In the genomic region with DNA sequence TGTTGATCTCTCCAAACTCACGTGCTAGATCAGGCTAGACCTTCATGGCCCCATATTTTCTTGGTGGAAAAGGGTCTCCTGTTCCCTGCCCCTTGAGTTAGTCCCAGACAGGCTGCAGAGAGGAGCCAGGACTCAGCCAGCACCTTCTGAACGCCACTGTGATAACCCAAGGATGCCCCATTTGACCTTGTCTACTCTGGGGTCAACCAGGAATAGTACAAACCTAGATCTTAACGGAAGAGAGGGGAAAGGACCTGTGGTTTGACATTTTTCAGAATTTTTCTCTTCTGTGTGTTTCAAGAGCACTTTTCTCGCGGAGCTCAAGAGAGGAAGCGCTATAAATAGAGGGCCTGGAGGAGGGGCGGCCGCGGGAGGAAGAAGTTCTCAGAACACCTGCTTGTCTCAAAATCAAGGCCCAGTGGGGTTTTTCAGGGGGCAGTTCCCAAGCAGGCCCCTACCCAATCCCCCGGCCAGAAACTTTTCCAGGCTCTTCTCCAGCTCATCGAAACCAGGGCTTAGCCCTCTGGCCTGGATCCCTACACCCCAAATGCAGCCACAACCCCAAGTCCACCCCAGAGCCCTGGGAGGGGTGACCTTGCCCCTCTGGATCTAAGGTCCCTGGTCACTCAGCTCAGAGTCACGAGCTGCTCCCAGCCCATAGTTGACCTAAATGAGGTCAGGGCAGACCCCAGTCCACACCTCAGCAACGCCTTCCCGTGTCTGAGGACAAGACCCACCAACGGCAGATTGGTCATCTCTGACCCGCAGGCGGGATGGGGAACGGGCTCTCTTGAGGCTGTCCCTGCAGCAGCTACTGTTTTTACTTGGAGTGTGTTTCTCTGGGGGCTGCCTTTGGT, we compare ENCODE assay signal across 8 cellular contexts.
DNase-seq lines count a peak whose midpoint lies in the region; ATAC-seq and TF ChIP-seq lines count a peak whose summit lies in the region.

No MANE protein-coding gene starts in this region.

- no peaks in the 10 kb centered on the region for H3K36me3 ChIP-seq in SJCRH30

- H3K9me3 ChIP-seq in SJCRH30 (replicated peaks): no peaks in the 10 kb centered on the region

- ATAC-seq in GM21576 (IDR thresholded peaks at IDR 0.05; ENCODE audit: unreplicated experiment): peak; percentile 71

- H3K4me1 Mint-ChIP-seq in progenitor cell of endocrine pancreas (ENCODE audit: low read depth): no peaks in the 10 kb centered on the region

- H3K9me3 Mint-ChIP-seq in progenitor cell of endocrine pancreas (ENCODE audit: low read depth): no peaks in the 10 kb centered on the region

- no peak overlapping the region for H3K27ac ChIP-seq in SJCRH30

- H3K27me3 Mint-ChIP-seq in progenitor cell of endocrine pancreas: peaks cover 18% of the 10 kb centered on the region

- no peak for TF ChIP-seq CTCF in GM13977 (IDR thresholded peaks at IDR 0.05; ENCODE audit: extremely low read depth, insufficient read depth, missing control alignments)
- TF ChIP-seq CTCF in progenitor cell of endocrine pancreas (IDR thresholded peaks at IDR 0.05; ENCODE audit: unreplicated experiment): no peak

- no peak overlapping the region for H3K4me3 Mint-ChIP-seq in progenitor cell of endocrine pancreas (ENCODE audit: low read depth)

- DNase-seq in GM13977 (ENCODE audit: low spot score) (peak; percentile 66), KBM-7 (peak; percentile 57), activated T-helper 1 cell treated with Interleukin-2 at 50 U/mL for 16 hours (ENCODE audit: low read depth) (peak; percentile 41), progenitor cell of endocrine pancreas (ENCODE audit: low spot score, unreplicated experiment) (no peak), SJCRH30 (no peak), H4 (ENCODE audit: low spot score) (no peak)
- DNase-seq in stimulated activated CD4-positive, alpha-beta T cell treated with anti-CD3 and anti-CD28 coated beads, Interleukin-4, amount 100 ng/mL, for 24 hours: peak; percentile 42

- H3K36me3 Mint-ChIP-seq in progenitor cell of endocrine pancreas (ENCODE audit: insufficient read depth): no peaks in the 10 kb centered on the region

- H3K27me3 ChIP-seq in SJCRH30: no peaks in the 10 kb centered on the region

- H3K27ac Mint-ChIP-seq in progenitor cell of endocrine pancreas: no peak overlapping the region

- no peaks in the 10 kb centered on the region for H3K4me1 ChIP-seq in SJCRH30

- H3K4me3 ChIP-seq in SJCRH30: no peak overlapping the region

- in situ Hi-C loops in GM13977 (cut with MboI; ENCODE audit: low pct_unique_long_range_greater_than_20kb, low sequenced_read_pairs, unreplicated experiment): no loop called here
- in situ Hi-C loops in KBM-7 (cut with MboI; ENCODE audit: low pct_unique_long_range_greater_than_20kb, low sequenced_read_pairs): no loop called here

Comparison
In these comparisons a context has a peak if more than half of its experiments do, and no peak if none do; other contexts are left out.
1. DNase-seq: peak in GM13977 (single experiment), KBM-7 (single experiment), activated T-helper 1 cell treated with Interleukin-2 at 50 U/mL for 16 hours (single experiment) and stimulated activated CD4-positive, alpha-beta T cell treated with anti-CD3 and anti-CD28 coated beads, Interleukin-4, amount 100 ng/mL, for 24 hours (single experiment); none in progenitor cell of endocrine pancreas (single experiment), SJCRH30 (0 of 2) and H4 (single experiment).